1 cellular context compared by ENCODE assay signal in the genomic region with DNA sequence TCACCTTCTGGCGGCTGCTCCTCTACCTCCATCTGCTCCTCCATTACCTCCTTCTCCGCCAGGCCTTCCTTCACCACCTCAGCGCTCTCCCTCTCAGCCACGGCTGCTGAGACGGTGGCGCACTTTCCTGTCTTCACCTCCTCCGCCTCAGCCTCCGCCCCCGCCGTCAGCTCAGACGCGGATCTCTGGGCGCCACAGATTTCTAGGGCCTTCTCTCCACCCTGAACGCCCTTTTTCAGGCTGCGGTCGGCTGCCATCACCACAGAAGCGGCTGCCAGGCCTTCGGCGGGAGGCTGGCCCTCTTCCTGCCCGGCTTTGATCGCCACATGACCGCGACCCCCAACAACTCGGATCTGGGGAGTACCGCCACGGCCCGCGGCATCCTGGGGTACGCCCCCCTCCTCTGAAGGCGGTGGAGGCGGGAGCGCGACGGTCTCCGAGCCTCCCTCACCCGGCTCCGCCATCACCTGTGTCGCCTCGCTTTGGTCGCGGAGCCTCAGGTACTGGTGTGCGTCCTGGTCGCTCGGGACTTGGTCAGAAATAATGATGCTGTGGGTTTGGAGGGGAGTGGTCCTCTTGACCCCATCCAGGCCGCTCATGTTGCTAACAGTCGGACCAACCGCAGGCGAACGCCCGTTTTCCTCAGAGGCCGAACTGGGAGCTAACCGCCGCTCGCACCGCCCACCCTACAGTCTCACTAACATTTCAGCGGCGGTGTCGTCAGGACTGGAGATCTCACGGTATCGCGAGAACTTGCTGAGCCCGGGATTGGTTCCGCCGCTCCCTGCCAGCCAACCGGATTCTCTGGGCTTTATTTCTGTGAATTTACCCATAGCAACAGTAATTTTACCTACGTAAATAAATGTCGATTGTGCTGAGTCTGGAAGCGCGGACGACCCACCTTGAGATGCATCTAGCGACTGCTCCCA.
TF ChIP-seq lines count a peak whose summit lies in the region.

A gene (minus strand): TSS at position 699 of the 929 bp plus-strand sequence. CDS start 100 bp downstream, at position 599.

TF ChIP-seq in HepG2, 621 proteins besides CTCF, POLR2A, EP300 and RAD21 (continued from another document and continues in another):
- TF ChIP-seq ZNF292 (CRISPR knock-in tag; IDR thresholded peaks at IDR 0.05; ENCODE audit: borderline replicate concordance, low read depth) (peak; percentile 75), SCMH1 (CRISPR knock-in tag; IDR thresholded peaks at IDR 0.05; ENCODE audit: borderline replicate concordance) (no peak), BCL6 (CRISPR knock-in tag; IDR thresholded peaks at IDR 0.05) (peak; percentile 12; the same call in 1 of the 2 replicates), HMG20B (CRISPR knock-in tag; conservative IDR thresholded peaks at IDR 0.05) (no peak), RNF2 (conservative IDR thresholded peaks at IDR 0.05; ENCODE audit: low read depth) (no peak), KLF6 (CRISPR knock-in tag; IDR thresholded peaks at IDR 0.05) (peak; percentile 63; the same call in 1 of the 2 replicates), ZNF432 (CRISPR knock-in tag; IDR thresholded peaks at IDR 0.05; ENCODE audit: borderline replicate concordance) (no peak), ZNF775 (CRISPR knock-in tag; IDR thresholded peaks at IDR 0.05; ENCODE audit: borderline replicate concordance) (no peak), ZBTB3 (CRISPR knock-in tag; IDR thresholded peaks at IDR 0.05; ENCODE audit: borderline replicate concordance, low read depth) (peak; percentile 88; the same call in 1 of the 2 replicates), CHCHD3 (CRISPR knock-in tag; IDR thresholded peaks at IDR 0.05) (peak; percentile 65; the same call in 1 of the 2 replicates), SNRNP70 (IDR thresholded peaks at IDR 0.05; ENCODE audit: low read depth, low read length) (no peak), HOXA3 (CRISPR knock-in tag; IDR thresholded peaks at IDR 0.05) (peak; percentile 71; the same call in 1 of the 2 replicates), ZMYM2 (CRISPR knock-in tag; IDR thresholded peaks at IDR 0.05) (no peak), ZNF607 (CRISPR knock-in tag; IDR thresholded peaks at IDR 0.05; ENCODE audit: borderline replicate concordance) (no peak; the same call in 1 of the 2 replicates), HNRNPK (IDR thresholded peaks at IDR 0.05; ENCODE audit: low read depth, low read length, poor library complexity, severe bottlenecking) (no peak), NFYB (CRISPR knock-in tag; IDR thresholded peaks at IDR 0.05) (peak; percentile 96), ZNF782 (CRISPR knock-in tag; IDR thresholded peaks at IDR 0.05; ENCODE audit: borderline replicate concordance) (peak; percentile 75; the same call in 1 of the 2 replicates), GATAD1 (CRISPR knock-in tag; IDR thresholded peaks at IDR 0.05) (peak; percentile 84), HES4 (CRISPR knock-in tag; IDR thresholded peaks at IDR 0.05; ENCODE audit: borderline replicate concordance) (peak; percentile 77; the same call in 1 of the 2 replicates), ZBTB42 (CRISPR knock-in tag; IDR thresholded peaks at IDR 0.05) (peak; percentile 96), ZFP41 (CRISPR knock-in tag; IDR thresholded peaks at IDR 0.05; ENCODE audit: borderline replicate concordance) (peak; percentile 91; the same call in 1 of the 2 replicates), ZNF761 (CRISPR knock-in tag; conservative IDR thresholded peaks at IDR 0.05) (peak; percentile 80; the same call in 1 of the 2 replicates), ZNF335 (CRISPR knock-in tag; IDR thresholded peaks at IDR 0.05) (peak; percentile 76; the same call in 1 of the 2 replicates), ZSCAN31 (CRISPR knock-in tag; IDR thresholded peaks at IDR 0.05; ENCODE audit: low read depth) (peak; percentile 93), KLF13 (CRISPR knock-in tag; IDR thresholded peaks at IDR 0.05) (no peak; the same call in 1 of the 2 replicates), PCBP1 (IDR thresholded peaks at IDR 0.05; ENCODE audit: borderline replicate concordance, low read depth, low read length) (0 out of 2 replicates have a peak, but pooled peaks have one; percentile 58), NR1H2 (CRISPR knock-in tag; IDR thresholded peaks at IDR 0.05; ENCODE audit: borderline replicate concordance, low read depth) (peak; percentile 89), STAG1 (CRISPR knock-in tag; IDR thresholded peaks at IDR 0.05) (no peak), ZNF547 (CRISPR knock-in tag; IDR thresholded peaks at IDR 0.05) (peak; percentile 92; the same call in 1 of the 2 replicates), HNF4A (CRISPR knock-in tag; IDR thresholded peaks at IDR 0.05) (no peak), PHB2 (IDR thresholded peaks at IDR 0.05; ENCODE audit: partially characterized antibody) (no peak), ZNF430 (CRISPR knock-in tag; IDR thresholded peaks at IDR 0.05) (peak; percentile 55; the same call in 1 of the 2 replicates)
- TF ChIP-seq, protein P1, sequence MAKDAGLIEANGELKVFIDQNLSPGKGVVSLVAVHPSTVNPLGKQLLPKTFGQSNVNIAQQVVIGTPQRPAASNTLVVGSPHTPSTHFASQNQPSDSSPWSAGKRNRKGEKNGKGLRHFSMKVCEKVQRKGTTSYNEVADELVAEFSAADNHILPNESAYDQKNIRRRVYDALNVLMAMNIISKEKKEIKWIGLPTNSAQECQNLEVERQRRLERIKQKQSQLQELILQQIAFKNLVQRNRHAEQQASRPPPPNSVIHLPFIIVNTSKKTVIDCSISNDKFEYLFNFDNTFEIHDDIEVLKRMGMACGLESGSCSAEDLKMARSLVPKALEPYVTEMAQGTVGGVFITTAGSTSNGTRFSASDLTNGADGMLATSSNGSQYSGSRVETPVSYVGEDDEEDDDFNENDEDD (CRISPR knock-in tag; IDR thresholded peaks at IDR 0.05; ENCODE audit: borderline replicate concordance) = 0 out of 2 replicates have a peak, but pooled peaks have one; percentile 6
- TF ChIP-seq, protein P2, sequence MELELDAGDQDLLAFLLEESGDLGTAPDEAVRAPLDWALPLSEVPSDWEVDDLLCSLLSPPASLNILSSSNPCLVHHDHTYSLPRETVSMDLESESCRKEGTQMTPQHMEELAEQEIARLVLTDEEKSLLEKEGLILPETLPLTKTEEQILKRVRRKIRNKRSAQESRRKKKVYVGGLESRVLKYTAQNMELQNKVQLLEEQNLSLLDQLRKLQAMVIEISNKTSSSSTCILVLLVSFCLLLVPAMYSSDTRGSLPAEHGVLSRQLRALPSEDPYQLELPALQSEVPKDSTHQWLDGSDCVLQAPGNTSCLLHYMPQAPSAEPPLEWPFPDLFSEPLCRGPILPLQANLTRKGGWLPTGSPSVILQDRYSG (CRISPR knock-in tag; IDR thresholded peaks at IDR 0.05) = no peak
- TF ChIP-seq, protein P3, sequence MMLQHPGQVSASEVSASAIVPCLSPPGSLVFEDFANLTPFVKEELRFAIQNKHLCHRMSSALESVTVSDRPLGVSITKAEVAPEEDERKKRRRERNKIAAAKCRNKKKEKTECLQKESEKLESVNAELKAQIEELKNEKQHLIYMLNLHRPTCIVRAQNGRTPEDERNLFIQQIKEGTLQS (CRISPR knock-in tag; IDR thresholded peaks at IDR 0.05) = 0 out of 2 replicates have a peak, but pooled peaks have one; percentile 9
- TF ChIP-seq, protein P4, sequence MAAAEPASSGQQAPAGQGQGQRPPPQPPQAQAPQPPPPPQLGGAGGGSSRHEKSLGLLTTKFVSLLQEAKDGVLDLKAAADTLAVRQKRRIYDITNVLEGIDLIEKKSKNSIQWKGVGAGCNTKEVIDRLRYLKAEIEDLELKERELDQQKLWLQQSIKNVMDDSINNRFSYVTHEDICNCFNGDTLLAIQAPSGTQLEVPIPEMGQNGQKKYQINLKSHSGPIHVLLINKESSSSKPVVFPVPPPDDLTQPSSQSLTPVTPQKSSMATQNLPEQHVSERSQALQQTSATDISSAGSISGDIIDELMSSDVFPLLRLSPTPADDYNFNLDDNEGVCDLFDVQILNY (CRISPR knock-in tag; conservative IDR thresholded peaks at IDR 0.05) = no peak
- TF ChIP-seq, protein P5, sequence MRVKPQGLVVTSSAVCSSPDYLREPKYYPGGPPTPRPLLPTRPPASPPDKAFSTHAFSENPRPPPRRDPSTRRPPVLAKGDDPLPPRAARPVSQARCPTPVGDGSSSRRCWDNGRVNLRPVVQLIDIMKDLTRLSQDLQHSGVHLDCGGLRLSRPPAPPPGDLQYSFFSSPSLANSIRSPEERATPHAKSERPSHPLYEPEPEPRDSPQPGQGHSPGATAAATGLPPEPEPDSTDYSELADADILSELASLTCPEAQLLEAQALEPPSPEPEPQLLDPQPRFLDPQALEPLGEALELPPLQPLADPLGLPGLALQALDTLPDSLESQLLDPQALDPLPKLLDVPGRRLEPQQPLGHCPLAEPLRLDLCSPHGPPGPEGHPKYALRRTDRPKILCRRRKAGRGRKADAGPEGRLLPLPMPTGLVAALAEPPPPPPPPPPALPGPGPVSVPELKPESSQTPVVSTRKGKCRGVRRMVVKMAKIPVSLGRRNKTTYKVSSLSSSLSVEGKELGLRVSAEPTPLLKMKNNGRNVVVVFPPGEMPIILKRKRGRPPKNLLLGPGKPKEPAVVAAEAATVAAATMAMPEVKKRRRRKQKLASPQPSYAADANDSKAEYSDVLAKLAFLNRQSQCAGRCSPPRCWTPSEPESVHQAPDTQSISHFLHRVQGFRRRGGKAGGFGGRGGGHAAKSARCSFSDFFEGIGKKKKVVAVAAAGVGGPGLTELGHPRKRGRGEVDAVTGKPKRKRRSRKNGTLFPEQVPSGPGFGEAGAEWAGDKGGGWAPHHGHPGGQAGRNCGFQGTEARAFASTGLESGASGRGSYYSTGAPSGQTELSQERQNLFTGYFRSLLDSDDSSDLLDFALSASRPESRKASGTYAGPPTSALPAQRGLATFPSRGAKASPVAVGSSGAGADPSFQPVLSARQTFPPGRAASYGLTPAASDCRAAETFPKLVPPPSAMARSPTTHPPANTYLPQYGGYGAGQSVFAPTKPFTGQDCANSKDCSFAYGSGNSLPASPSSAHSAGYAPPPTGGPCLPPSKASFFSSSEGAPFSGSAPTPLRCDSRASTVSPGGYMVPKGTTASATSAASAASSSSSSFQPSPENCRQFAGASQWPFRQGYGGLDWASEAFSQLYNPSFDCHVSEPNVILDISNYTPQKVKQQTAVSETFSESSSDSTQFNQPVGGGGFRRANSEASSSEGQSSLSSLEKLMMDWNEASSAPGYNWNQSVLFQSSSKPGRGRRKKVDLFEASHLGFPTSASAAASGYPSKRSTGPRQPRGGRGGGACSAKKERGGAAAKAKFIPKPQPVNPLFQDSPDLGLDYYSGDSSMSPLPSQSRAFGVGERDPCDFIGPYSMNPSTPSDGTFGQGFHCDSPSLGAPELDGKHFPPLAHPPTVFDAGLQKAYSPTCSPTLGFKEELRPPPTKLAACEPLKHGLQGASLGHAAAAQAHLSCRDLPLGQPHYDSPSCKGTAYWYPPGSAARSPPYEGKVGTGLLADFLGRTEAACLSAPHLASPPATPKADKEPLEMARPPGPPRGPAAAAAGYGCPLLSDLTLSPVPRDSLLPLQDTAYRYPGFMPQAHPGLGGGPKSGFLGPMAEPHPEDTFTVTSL (CRISPR knock-in tag; IDR thresholded peaks at IDR 0.05; ENCODE audit: borderline replicate concordance) = peak; percentile 76; the same call in 1 of the 2 replicates
- TF ChIP-seq, protein P6, sequence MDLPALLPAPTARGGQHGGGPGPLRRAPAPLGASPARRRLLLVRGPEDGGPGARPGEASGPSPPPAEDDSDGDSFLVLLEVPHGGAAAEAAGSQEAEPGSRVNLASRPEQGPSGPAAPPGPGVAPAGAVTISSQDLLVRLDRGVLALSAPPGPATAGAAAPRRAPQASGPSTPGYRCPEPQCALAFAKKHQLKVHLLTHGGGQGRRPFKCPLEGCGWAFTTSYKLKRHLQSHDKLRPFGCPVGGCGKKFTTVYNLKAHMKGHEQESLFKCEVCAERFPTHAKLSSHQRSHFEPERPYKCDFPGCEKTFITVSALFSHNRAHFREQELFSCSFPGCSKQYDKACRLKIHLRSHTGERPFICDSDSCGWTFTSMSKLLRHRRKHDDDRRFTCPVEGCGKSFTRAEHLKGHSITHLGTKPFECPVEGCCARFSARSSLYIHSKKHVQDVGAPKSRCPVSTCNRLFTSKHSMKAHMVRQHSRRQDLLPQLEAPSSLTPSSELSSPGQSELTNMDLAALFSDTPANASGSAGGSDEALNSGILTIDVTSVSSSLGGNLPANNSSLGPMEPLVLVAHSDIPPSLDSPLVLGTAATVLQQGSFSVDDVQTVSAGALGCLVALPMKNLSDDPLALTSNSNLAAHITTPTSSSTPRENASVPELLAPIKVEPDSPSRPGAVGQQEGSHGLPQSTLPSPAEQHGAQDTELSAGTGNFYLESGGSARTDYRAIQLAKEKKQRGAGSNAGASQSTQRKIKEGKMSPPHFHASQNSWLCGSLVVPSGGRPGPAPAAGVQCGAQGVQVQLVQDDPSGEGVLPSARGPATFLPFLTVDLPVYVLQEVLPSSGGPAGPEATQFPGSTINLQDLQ (CRISPR knock-in tag; IDR thresholded peaks at IDR 0.05) = peak; percentile 24; the same call in 1 of the 2 replicates
- TF ChIP-seq, protein P7, sequence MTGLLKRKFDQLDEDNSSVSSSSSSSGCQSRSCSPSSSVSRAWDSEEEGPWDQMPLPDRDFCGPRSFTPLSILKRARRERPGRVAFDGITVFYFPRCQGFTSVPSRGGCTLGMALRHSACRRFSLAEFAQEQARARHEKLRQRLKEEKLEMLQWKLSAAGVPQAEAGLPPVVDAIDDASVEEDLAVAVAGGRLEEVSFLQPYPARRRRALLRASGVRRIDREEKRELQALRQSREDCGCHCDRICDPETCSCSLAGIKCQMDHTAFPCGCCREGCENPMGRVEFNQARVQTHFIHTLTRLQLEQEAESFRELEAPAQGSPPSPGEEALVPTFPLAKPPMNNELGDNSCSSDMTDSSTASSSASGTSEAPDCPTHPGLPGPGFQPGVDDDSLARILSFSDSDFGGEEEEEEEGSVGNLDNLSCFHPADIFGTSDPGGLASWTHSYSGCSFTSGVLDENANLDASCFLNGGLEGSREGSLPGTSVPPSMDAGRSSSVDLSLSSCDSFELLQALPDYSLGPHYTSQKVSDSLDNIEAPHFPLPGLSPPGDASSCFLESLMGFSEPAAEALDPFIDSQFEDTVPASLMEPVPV (CRISPR knock-in tag; IDR thresholded peaks at IDR 0.05) = peak; percentile 95
- TF ChIP-seq, protein P8, sequence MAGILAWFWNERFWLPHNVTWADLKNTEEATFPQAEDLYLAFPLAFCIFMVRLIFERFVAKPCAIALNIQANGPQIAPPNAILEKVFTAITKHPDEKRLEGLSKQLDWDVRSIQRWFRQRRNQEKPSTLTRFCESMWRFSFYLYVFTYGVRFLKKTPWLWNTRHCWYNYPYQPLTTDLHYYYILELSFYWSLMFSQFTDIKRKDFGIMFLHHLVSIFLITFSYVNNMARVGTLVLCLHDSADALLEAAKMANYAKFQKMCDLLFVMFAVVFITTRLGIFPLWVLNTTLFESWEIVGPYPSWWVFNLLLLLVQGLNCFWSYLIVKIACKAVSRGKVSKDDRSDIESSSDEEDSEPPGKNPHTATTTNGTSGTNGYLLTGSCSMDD (CRISPR knock-in tag; IDR thresholded peaks at IDR 0.05) = no peak; the same call in 1 of the 2 replicates
- TF ChIP-seq, protein P9, sequence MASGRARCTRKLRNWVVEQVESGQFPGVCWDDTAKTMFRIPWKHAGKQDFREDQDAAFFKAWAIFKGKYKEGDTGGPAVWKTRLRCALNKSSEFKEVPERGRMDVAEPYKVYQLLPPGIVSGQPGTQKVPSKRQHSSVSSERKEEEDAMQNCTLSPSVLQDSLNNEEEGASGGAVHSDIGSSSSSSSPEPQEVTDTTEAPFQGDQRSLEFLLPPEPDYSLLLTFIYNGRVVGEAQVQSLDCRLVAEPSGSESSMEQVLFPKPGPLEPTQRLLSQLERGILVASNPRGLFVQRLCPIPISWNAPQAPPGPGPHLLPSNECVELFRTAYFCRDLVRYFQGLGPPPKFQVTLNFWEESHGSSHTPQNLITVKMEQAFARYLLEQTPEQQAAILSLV (CRISPR knock-in tag; IDR thresholded peaks at IDR 0.05; ENCODE audit: borderline replicate concordance) = peak; percentile 93; the same call in 1 of the 2 replicates
